In the genomic region with DNA sequence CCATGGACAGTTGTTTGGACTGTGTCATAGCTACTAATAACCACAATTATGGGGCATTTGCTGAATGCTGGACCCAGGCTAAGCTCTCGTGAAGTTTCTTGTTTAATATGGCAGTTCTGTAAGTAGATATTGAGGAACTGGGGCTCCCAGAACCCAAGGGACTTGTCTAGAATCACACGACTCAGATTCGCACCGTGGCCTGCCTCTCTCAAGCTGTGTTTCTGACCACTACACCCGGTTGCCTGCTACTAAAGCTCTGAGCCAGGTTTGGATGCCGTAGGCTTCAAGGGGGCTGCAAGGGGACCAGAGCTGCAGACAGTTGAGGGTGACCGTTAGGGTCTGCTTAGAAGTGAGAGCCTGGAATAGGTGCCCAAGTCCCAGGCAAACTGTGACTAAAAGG, we compare ENCODE assay signal across 14 cellular contexts. TPM values are rescaled to one million over a fixed set of nuclear protein-coding genes. Genes with fewer than 3 reads are reported as not detected.
DNase-seq lines count a peak whose midpoint lies in the region; ATAC-seq lines count a peak whose summit lies in the region.
"Had no signal": no experiment of that assay in that cellular context is flagged by ENCODE, and none has a peak within 500 bp of the region (broad histone marks: within the 10 kb centered on the region; RNA-seq: fewer than 3 reads in every experiment).

No MANE protein-coding gene starts in this region.

- peak overlapping the region; percentile 32 to 87 (median 83); a peak in 21 of 22 replicates for H3K27ac ChIP-seq in BLaER1 treated with 17β-estradiol and CSF1 and Interleukin-3, amounts not matched to agents 10 nM and 100 nM
- H3K27ac ChIP-seq: pancreas had no signal

- no peaks in the 10 kb centered on the region for H3K9me3 ChIP-seq in BLaER1 treated with 17β-estradiol and CSF1 and Interleukin-3, amounts not matched to agents 10 nM and 100 nM (replicated peaks in 1 of 11)
- H3K9me3 ChIP-seq: lower lobe of right lung, pancreas, stomach, upper lobe of right lung had no signal

- H3K4me3 Mint-ChIP-seq in activated CD4-positive, alpha-beta T cell treated with anti-CD3 and anti-CD28 coated beads, Interleukin-2, amount 10 ng/mL, durations not matched to agents 24 days and 14 days, result no peak overlapping the region
- no peak overlapping the region for H3K4me3 Mint-ChIP-seq in activated T-helper 1 cell treated with anti-CD3 and anti-CD28 coated beads, Interleukin-12 subunit alpha, Interleukin-12 subunit beta, Interleukin-2, Interleukin-4 antibody, amounts not matched to agents 30 ng/mL and 10 ng/mL and 1 ng/mL, durations not matched to agents 14 hours and 24 hours and 36 hours
- peak overlapping the region in 5 of 10 donors; percentile 5 to 92 (median 81) for H3K4me3 Mint-ChIP-seq in naive thymus-derived CD8-positive, alpha-beta T cell

- H3K9ac ChIP-seq in BLaER1 treated with 17β-estradiol and CSF1 and Interleukin-3, amounts not matched to agents 10 nM and 100 nM, result peak overlapping the region; percentile 68 to 79 (median 73)

- peaks cover 0 to 50% (median 1%) of the 10 kb centered on the region in 11 experiments; a peak in 7 of 22 replicates for H4K20me1 ChIP-seq in BLaER1 treated with 17β-estradiol and CSF1 and Interleukin-3, amounts not matched to agents 10 nM and 100 nM

- no peak for DNase-seq in activated CD4-positive, alpha-beta T cell treated with anti-CD3 and anti-CD28 coated beads, Interleukin-2, amount 10 ng/mL, durations not matched to agents 24 days and 14 days
- no peak for DNase-seq in activated CD4-positive, alpha-beta T cell treated with anti-CD3 and anti-CD28 coated beads for 1 hour
- no peak for DNase-seq in activated T-helper 1 cell treated with anti-CD3 and anti-CD28 coated beads, Interleukin-12 subunit alpha, Interleukin-12 subunit beta, Interleukin-2, Interleukin-4 antibody, amounts not matched to agents 30 ng/mL and 10 ng/mL and 1 ng/mL, durations not matched to agents 14 hours and 24 hours and 36 hours (ENCODE audit: low spot score)
- DNase-seq in naive thymus-derived CD8-positive, alpha-beta T cell, result no peak
- DNase-seq in stimulated activated CD4-positive, alpha-beta T cell treated with anti-CD3 and anti-CD28 coated beads, Interleukin-4, amount 100 ng/mL, for 1 hour, result no peak
- no peak for DNase-seq in hypothalamus (lab: John Stamatoyannopoulos, UW)
- DNase-seq: lower lobe of right lung, NCI-H1694, upper lobe of right lung had no signal

- H3K4me1 Mint-ChIP-seq in activated CD4-positive, alpha-beta T cell treated with anti-CD3 and anti-CD28 coated beads, Interleukin-2, amount 10 ng/mL, durations not matched to agents 24 days and 14 days, result peaks cover 83% of the 10 kb centered on the region
- peaks cover 97% of the 10 kb centered on the region for H3K4me1 Mint-ChIP-seq in activated T-helper 1 cell treated with anti-CD3 and anti-CD28 coated beads, Interleukin-12 subunit alpha, Interleukin-12 subunit beta, Interleukin-2, Interleukin-4 antibody, amounts not matched to agents 30 ng/mL and 10 ng/mL and 1 ng/mL, durations not matched to agents 14 hours and 24 hours and 36 hours (ENCODE audit: low read depth)
- H3K4me1 Mint-ChIP-seq in naive thymus-derived CD8-positive, alpha-beta T cell, result peaks cover 75 to 100% (median 98%) of the 10 kb centered on the region in 4 donors

- peak overlapping the region in 7 of 10 experiments; percentile 23 to 67 (median 55); a peak in 14 of 20 replicates for H3K4me3 ChIP-seq in BLaER1 treated with 17β-estradiol and CSF1 and Interleukin-3, amounts not matched to agents 10 nM and 100 nM
- H3K4me3 ChIP-seq: lower lobe of right lung, pancreas, stomach, upper lobe of right lung had no signal

- no peaks in the 10 kb centered on the region for H3K27me3 ChIP-seq in BLaER1 treated with 17β-estradiol and CSF1 and Interleukin-3, amounts not matched to agents 10 nM and 100 nM
- H3K27me3 ChIP-seq: pancreas, stomach, upper lobe of right lung had no signal

- H3K27me3 Mint-ChIP-seq in activated CD4-positive, alpha-beta T cell treated with anti-CD3 and anti-CD28 coated beads, Interleukin-2, amount 10 ng/mL, durations not matched to agents 24 days and 14 days, result no peaks in the 10 kb centered on the region
- no peaks in the 10 kb centered on the region for H3K27me3 Mint-ChIP-seq in activated T-helper 1 cell treated with anti-CD3 and anti-CD28 coated beads, Interleukin-12 subunit alpha, Interleukin-12 subunit beta, Interleukin-2, Interleukin-4 antibody, amounts not matched to agents 30 ng/mL and 10 ng/mL and 1 ng/mL, durations not matched to agents 14 hours and 24 hours and 36 hours (ENCODE audit: insufficient read depth)
- no peaks in the 10 kb centered on the region for H3K27me3 Mint-ChIP-seq in naive thymus-derived CD8-positive, alpha-beta T cell

- H3K4me2 ChIP-seq in BLaER1 treated with 17β-estradiol and CSF1 and Interleukin-3, amounts not matched to agents 10 nM and 100 nM, result peak overlapping the region; percentile 93 to 100 (median 98)

- ATAC-seq in naive thymus-derived CD8-positive, alpha-beta T cell, result no peak
- no peak for ATAC-seq in HG03439 (IDR thresholded peaks at IDR 0.05; ENCODE audit: unreplicated experiment)

- intact Hi-C loops in activated CD4-positive, alpha-beta T cell treated with anti-CD3 and anti-CD28 coated beads, Interleukin-2, amount 10 ng/mL, durations not matched to agents 24 days and 14 days (cut with micrococcal nuclease), result loop anchor here (1.0 kb wide), 3 partner anchors 11 to 180 kb away; partner anchors contain the start of gene TEX264
- intact Hi-C loops in activated T-helper 1 cell treated with anti-CD3 and anti-CD28 coated beads, Interleukin-12 subunit alpha, Interleukin-12 subunit beta, Interleukin-2, Interleukin-4 antibody, amounts not matched to agents 30 ng/mL and 10 ng/mL and 1 ng/mL, durations not matched to agents 14 hours and 24 hours and 36 hours (cut with micrococcal nuclease), result loop anchor here (1.0 to 10.0 kb wide), 6 partner anchors 11 to 1328 kb away; partner anchors contain the start of genes CYB561D2, NPRL2, TEX264 and TMEM115

- H3K9me3 Mint-ChIP-seq in activated CD4-positive, alpha-beta T cell treated with anti-CD3 and anti-CD28 coated beads, Interleukin-2, amount 10 ng/mL, durations not matched to agents 24 days and 14 days, result no peaks in the 10 kb centered on the region
- no peaks in the 10 kb centered on the region for H3K9me3 Mint-ChIP-seq in activated T-helper 1 cell treated with anti-CD3 and anti-CD28 coated beads, Interleukin-12 subunit alpha, Interleukin-12 subunit beta, Interleukin-2, Interleukin-4 antibody, amounts not matched to agents 30 ng/mL and 10 ng/mL and 1 ng/mL, durations not matched to agents 14 hours and 24 hours and 36 hours
- no peaks in the 10 kb centered on the region for H3K9me3 Mint-ChIP-seq in naive thymus-derived CD8-positive, alpha-beta T cell

- peaks cover 92 to 100% (median 100%) of the 10 kb centered on the region in 10 experiments for H3K4me1 ChIP-seq in BLaER1 treated with 17β-estradiol and CSF1 and Interleukin-3, amounts not matched to agents 10 nM and 100 nM
- H3K4me1 ChIP-seq: pancreas had no signal

- POLR2A ChIA-PET in naive thymus-derived CD8-positive, alpha-beta T cell (lab: Charles Lee), result interaction anchor here (0.5 to 6.0 kb wide), 7 partner anchors 11 to 296 kb away, joined by 3 to 97 read pairs (median 5); partner anchors contain the start of genes DCAF1 and TEX264

- peaks cover 19 to 72% (median 33%) of the 10 kb centered on the region in 11 experiments for H3K36me3 ChIP-seq in BLaER1 treated with 17β-estradiol and CSF1 and Interleukin-3, amounts not matched to agents 10 nM and 100 nM
- H3K36me3 ChIP-seq: pancreas had no signal

- peaks cover 45% of the 10 kb centered on the region for H3K36me3 Mint-ChIP-seq in activated CD4-positive, alpha-beta T cell treated with anti-CD3 and anti-CD28 coated beads, Interleukin-2, amount 10 ng/mL, durations not matched to agents 24 days and 14 days (ENCODE audit: low read depth)
- peaks cover 40% of the 10 kb centered on the region for H3K36me3 Mint-ChIP-seq in activated T-helper 1 cell treated with anti-CD3 and anti-CD28 coated beads, Interleukin-12 subunit alpha, Interleukin-12 subunit beta, Interleukin-2, Interleukin-4 antibody, amounts not matched to agents 30 ng/mL and 10 ng/mL and 1 ng/mL, durations not matched to agents 14 hours and 24 hours and 36 hours (ENCODE audit: low read depth)
- H3K36me3 Mint-ChIP-seq in naive thymus-derived CD8-positive, alpha-beta T cell, result peaks cover 0 to 29% (median 16%) of the 10 kb centered on the region in 3 donors

- peak overlapping the region; percentile 22 for H3K27ac Mint-ChIP-seq in activated CD4-positive, alpha-beta T cell treated with anti-CD3 and anti-CD28 coated beads, Interleukin-2, amount 10 ng/mL, durations not matched to agents 24 days and 14 days
- H3K27ac Mint-ChIP-seq in activated T-helper 1 cell treated with anti-CD3 and anti-CD28 coated beads, Interleukin-12 subunit alpha, Interleukin-12 subunit beta, Interleukin-2, Interleukin-4 antibody, amounts not matched to agents 30 ng/mL and 10 ng/mL and 1 ng/mL, durations not matched to agents 14 hours and 24 hours and 36 hours, result peak overlapping the region; percentile 50
- peak overlapping the region in 7 of 10 donors; percentile 15 to 94 (median 77) for H3K27ac Mint-ChIP-seq in naive thymus-derived CD8-positive, alpha-beta T cell

RNA-seq across cellular contexts. Expression of gene TEX264, which starts 11.5 kb away (rescaled TPM):
- total RNA-seq in activated CD4-positive, alpha-beta T cell treated with anti-CD3 and anti-CD28 coated beads, Interleukin-2, amount 10 ng/mL, durations not matched to agents 24 days and 14 days, result 45.6 and 47.0 TPM in 2 replicates
- total RNA-seq in activated T-helper 1 cell treated with anti-CD3 and anti-CD28 coated beads, Interleukin-12 subunit alpha, Interleukin-12 subunit beta, Interleukin-2, Interleukin-4 antibody, amounts not matched to agents 30 ng/mL and 10 ng/mL and 1 ng/mL, durations not matched to agents 14 hours and 24 hours and 36 hours, result 50.3 and 52.0 TPM in 2 replicates
- 10 to 100 TPM; 37.4 to 39.7 TPM for total RNA-seq in naive thymus-derived CD8-positive, alpha-beta T cell
- 10 to 100 TPM; 84.5 to 95.7 (median 85.3) TPM for polyA plus RNA-seq in naive thymus-derived CD8-positive, alpha-beta T cell

RNA-seq across cellular contexts. Expression of gene GRM2, which starts 24.3 kb away (rescaled TPM):
- total RNA-seq in activated CD4-positive, alpha-beta T cell treated with anti-CD3 and anti-CD28 coated beads, Interleukin-2, amount 10 ng/mL, durations not matched to agents 24 days and 14 days, result 0.24 and 0.86 TPM in 2 replicates
- total RNA-seq in activated T-helper 1 cell treated with anti-CD3 and anti-CD28 coated beads, Interleukin-12 subunit alpha, Interleukin-12 subunit beta, Interleukin-2, Interleukin-4 antibody, amounts not matched to agents 30 ng/mL and 10 ng/mL and 1 ng/mL, durations not matched to agents 14 hours and 24 hours and 36 hours, result 0.96 and 1.0 TPM in 2 replicates
- 1 to 10 TPM; 2.9 to 5.0 TPM for total RNA-seq in naive thymus-derived CD8-positive, alpha-beta T cell
- under 1 TPM in 1 of 3 donors, not detected in 2; 0.09 TPM for polyA plus RNA-seq in naive thymus-derived CD8-positive, alpha-beta T cell
- total RNA-seq: M059J had no signal

Comparison
In these comparisons a context has a peak if more than half of its experiments do, and no peak if none do; other contexts are left out.
1. H3K27ac Mint-ChIP-seq: peak in every context shown above with its lines; median percentile 77 in naive thymus-derived CD8-positive, alpha-beta T cell; 50 in activated T-helper 1 cell treated with anti-CD3 and anti-CD28 coated beads, Interleukin-12 subunit alpha, Interleukin-12 subunit beta, Interleukin-2, Interleukin-4 antibody, amounts not matched to agents 30 ng/mL and 10 ng/mL and 1 ng/mL, durations not matched to agents 14 hours and 24 hours and 36 hours; 22 in activated CD4-positive, alpha-beta T cell treated with anti-CD3 and anti-CD28 coated beads, Interleukin-2, amount 10 ng/mL, durations not matched to agents 24 days and 14 days.